ENCODE assay signal across 15 cellular contexts in genomic region chr7:139471740-139472353, GRCh38. TPM values are rescaled to one million over a fixed set of nuclear protein-coding genes. Genes with fewer than 3 reads are reported as not detected.
DNase-seq lines count a peak whose midpoint lies in the region; ATAC-seq and TF ChIP-seq lines count a peak whose summit lies in the region.
"Had no signal": no experiment of that assay in that cellular context is flagged by ENCODE, and none has a peak within 500 bp of the region (broad histone marks: within the 10 kb centered on the region; RNA-seq: fewer than 3 reads in every experiment).

No MANE protein-coding gene starts in this region.

- no peak overlapping the region for H3K4me3 Mint-ChIP-seq in Calu3 (ENCODE audit: low read depth, unreplicated experiment)
- H3K4me3 Mint-ChIP-seq in neural crest cell = no peak overlapping the region
- no peak overlapping the region for H3K4me3 Mint-ChIP-seq in activated T-cell treated with anti-CD3 and anti-CD28 coated beads, Interleukin-2, amount 50 U/mL, for 24 hours

- ATAC-seq in GM18907 (IDR thresholded peaks at IDR 0.05; ENCODE audit: unreplicated experiment) = no peak
- ATAC-seq in HG03439 (IDR thresholded peaks at IDR 0.05; ENCODE audit: unreplicated experiment) = no peak

- no peaks in the 10 kb centered on the region for H3K9me3 Mint-ChIP-seq in Calu3 (ENCODE audit: low read depth, unreplicated experiment)
- H3K9me3 Mint-ChIP-seq in neural crest cell = peaks cover 5% of the 10 kb centered on the region
- H3K9me3 Mint-ChIP-seq in activated T-cell treated with anti-CD3 and anti-CD28 coated beads, Interleukin-2, amount 50 U/mL, for 24 hours = peaks cover 5% of the 10 kb centered on the region

- DNase-seq in Calu3 (no peak), LHCN-M2 (ENCODE audit: low read depth) (peak; percentile 56), fibroblast of gingiva (ENCODE audit: low read depth) (peak; percentile 33), neural crest cell (ENCODE audit: low read depth, low spot score) (no peak), NCI-H774 (lab: John Stamatoyannopoulos, UW) (no peak)
- DNase-seq in activated T-cell treated with anti-CD3 and anti-CD28 coated beads, Interleukin-2, amount 50 U/mL, for 24 hours = no peak
- DNase-seq: activated CD4-positive, alpha-beta T cell treated with anti-CD3 and anti-CD28 coated beads, Interleukin-2, amount 50 U/mL, for 1 hour; amniotic stem cell; COR-L47; dermis blood vessel endothelial cell; MV-4-11; SHP77 treated with DMSO at 0.1 percent for 48 hours; stimulated activated CD4-positive, alpha-beta T cell treated with anti-CD3 and anti-CD28 coated beads, Interleukin-12 subunit alpha, Interleukin-12 subunit beta, amount 100 ng/mL, for 4 hours had no signal

- peaks cover 12% of the 10 kb centered on the region for H3K4me1 Mint-ChIP-seq in Calu3 (ENCODE audit: low read depth, unreplicated experiment)
- H3K4me1 Mint-ChIP-seq in neural crest cell = no peaks in the 10 kb centered on the region
- H3K4me1 Mint-ChIP-seq in activated T-cell treated with anti-CD3 and anti-CD28 coated beads, Interleukin-2, amount 50 U/mL, for 24 hours (ENCODE audit: low read depth) = no peaks in the 10 kb centered on the region

- CTCF ChIA-PET in Calu3 (lab: Charles Lee) = interaction anchor here (1.1 kb wide), 1 partner anchor 11 kb away, joined by 4 read pairs; the partner anchor contains the start of gene KLRG2

- intact Hi-C loops in Calu3 (cut with micrococcal nuclease; ENCODE audit: unreplicated experiment) = no loop called here

- no peaks in the 10 kb centered on the region for H3K27me3 Mint-ChIP-seq in Calu3 (ENCODE audit: unreplicated experiment)
- H3K27me3 Mint-ChIP-seq in neural crest cell (ENCODE audit: low read depth) = peaks cover 3% of the 10 kb centered on the region
- H3K27me3 Mint-ChIP-seq in activated T-cell treated with anti-CD3 and anti-CD28 coated beads, Interleukin-2, amount 50 U/mL, for 24 hours = no peaks in the 10 kb centered on the region

- H3K27ac Mint-ChIP-seq in Calu3 (ENCODE audit: unreplicated experiment) (peak overlapping the region; percentile 46), neural crest cell (ENCODE audit: unreplicated experiment) (peak overlapping the region; percentile 8)
- no peak overlapping the region for H3K27ac Mint-ChIP-seq in activated T-cell treated with anti-CD3 and anti-CD28 coated beads, Interleukin-2, amount 50 U/mL, for 24 hours

- H3K36me3 Mint-ChIP-seq in Calu3 (ENCODE audit: insufficient read depth, unreplicated experiment) = no peaks in the 10 kb centered on the region
- H3K36me3 Mint-ChIP-seq in neural crest cell (ENCODE audit: low read depth) = peaks cover 6% of the 10 kb centered on the region
- H3K36me3 Mint-ChIP-seq in activated T-cell treated with anti-CD3 and anti-CD28 coated beads, Interleukin-2, amount 50 U/mL, for 24 hours (ENCODE audit: low read depth) = no peaks in the 10 kb centered on the region

- TF ChIP-seq CTCF in Calu3 (IDR thresholded peaks at IDR 0.05; ENCODE audit: unreplicated experiment) (no peak), neural crest cell (conservative IDR thresholded peaks at IDR 0.05) (no peak)

- BruUV-seq in Calu3 (replicated peaks; lab: Mats Ljungman, UMichigan) = no TSS peak

RNA-seq across cellular contexts. Expression of gene KLRG2, which starts 11.6 kb away (rescaled TPM):
- total RNA-seq in Calu3 (2022) (1.3 and 1.5 TPM in 2 replicates), LHCN-M2 (2014; rRNA removed) (not detected in 2 replicates), neural crest cell (not detected in 2 replicates)
- not detected for polyA plus RNA-seq in LHCN-M2 (2012)

RNA-seq across cellular contexts. Expression of gene CLEC2L, which starts 51.6 kb away (rescaled TPM):
- total RNA-seq in Calu3 (2022) = not detected in 2 replicates
- total RNA-seq in LHCN-M2 (2014; rRNA removed) = not detected in 2 replicates
- not detected for polyA plus RNA-seq in LHCN-M2 (2012)
- total RNA-seq in neural crest cell = 0.39 and 0.65 TPM in 2 replicates
- total RNA-seq: dermis blood vessel endothelial cell had no signal

Comparison
In these comparisons a context has a peak if more than half of its experiments do, and no peak if none do; other contexts are left out.
1. DNase-seq: peak in LHCN-M2 (single experiment) and fibroblast of gingiva (single experiment); none in Calu3 (single experiment), neural crest cell (single experiment), activated T-cell treated with anti-CD3 and anti-CD28 coated beads, Interleukin-2, amount 50 U/mL, for 24 hours (single experiment) and NCI-H774 (single experiment).